9 cellular contexts compared by ENCODE assay signal in genomic region chr22:46449116-46449691, GRCh38.
"Had no signal": no experiment of that assay in that cellular context is flagged by ENCODE, and none has a peak within 500 bp of the region (broad histone marks: within the 10 kb centered on the region; RNA-seq: fewer than 3 reads in every experiment).

No MANE protein-coding gene starts in this region.

- H3K4me2 ChIP-seq: KMS-11 had no signal

- FAIRE-seq: H54 had no signal

- H3K9ac ChIP-seq: GM23248, KMS-11 had no signal

- H3K4me3 ChIP-seq: GM23248 had no signal

- DNase-seq: GM23248, GOT3, H9, HCEC 1CT, HFFc6, KBM-7 had no signal

- H3K27ac ChIP-seq: GM23248, HL-60, KMS-11 had no signal

- H2AFZ ChIP-seq: GM23248 had no signal
